ENCODE assay signal across 8 cellular contexts in the genomic region with DNA sequence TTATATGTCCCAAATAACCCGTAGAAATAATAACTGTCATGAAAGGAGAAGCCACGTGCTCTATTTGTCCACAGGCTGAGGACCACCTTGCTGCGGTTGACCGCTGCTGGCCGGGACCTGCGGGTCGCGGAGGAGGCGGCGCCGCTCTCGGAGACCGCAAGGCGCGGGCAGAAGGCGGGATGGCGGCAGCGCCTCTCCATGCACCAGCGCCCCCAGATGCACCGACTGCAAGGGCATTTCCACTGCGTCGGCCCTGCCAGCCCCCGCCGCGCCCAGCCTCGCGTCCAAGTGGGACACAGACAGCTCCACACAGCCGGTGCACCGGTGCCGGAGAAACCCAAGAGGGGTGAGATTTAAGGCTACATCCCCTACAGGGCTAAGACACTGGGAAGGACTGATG. TPM values are rescaled to one million over a fixed set of nuclear protein-coding genes. Genes with fewer than 3 reads are reported as not detected.
DNase-seq lines count a peak whose midpoint lies in the region; ATAC-seq, FAIRE-seq and TF ChIP-seq lines count a peak whose summit lies in the region.

No MANE protein-coding gene starts in this region.

- no peak overlapping the region for H2BK5ac ChIP-seq in H1 (ENCODE audit: low read depth, low read length)

- H2BK15ac ChIP-seq in H1 (ENCODE audit: low read length): no peak overlapping the region

- TF ChIP-seq EP300 in H1 (IDR thresholded peaks at IDR 0.05; ENCODE audit: borderline replicate concordance in 1 of 2, low read depth in 2 of 2, low read length in 2 of 2): no peak

- no peak overlapping the region for H2AK5ac ChIP-seq in H1 (ENCODE audit: low read depth, low read length)

- peak; percentile 24 to 26; a peak in 2 of 4 replicates for TF ChIP-seq RAD21 in H1 (IDR thresholded peaks at IDR 0.05 in 1 of 2, conservative IDR thresholded peaks at IDR 0.05 in 1 of 2; ENCODE audit: low read depth in 2 of 2, low read length in 2 of 2)

- H3K27me3 ChIP-seq in H1 (replicated peaks in 1 of 4; ENCODE audit: control insufficient read depth in 3 of 4, extremely low read depth in 1 of 4, insufficient read depth in 3 of 4, low read length in 3 of 4): no peaks in the 10 kb centered on the region

- peak overlapping the region; percentile 17 to 51 (median 34) for H3K4me3 ChIP-seq in H1 (ENCODE audit: extremely low read depth in 1 of 4, insufficient read depth in 2 of 4, low read depth in 3 of 4, low read length in 4 of 4)

- H2BK12ac ChIP-seq in H1 (ENCODE audit: low read depth, low read length): 0 out of 2 replicates have a peak overlapping the region, but pooled peaks have one; percentile 55

- no peak for ATAC-seq in GM18873 (IDR thresholded peaks at IDR 0.05; ENCODE audit: low FRiP score, unreplicated experiment)

- peak in 1 of 2 experiments; percentile 76; a peak in 2 of 3 replicates for TF ChIP-seq POLR2A in H1 (IDR thresholded peaks at IDR 0.05; ENCODE audit: control extremely low read depth in 1 of 2, low read depth in 2 of 2, low read length in 2 of 2)

- peak overlapping the region; percentile 36 for H3K18ac ChIP-seq in H1 (ENCODE audit: extremely low read depth, low read length)

- H4K8ac ChIP-seq in H1 (ENCODE audit: extremely low read depth, insufficient read depth, low read length): peak overlapping the region; percentile 78; the same call in 1 of the 2 replicates

- peak overlapping the region; percentile 45 for H4K91ac ChIP-seq in H1 (replicated peaks; ENCODE audit: insufficient read length, low read length)

- H3K36me3 ChIP-seq in H1 (ENCODE audit: control insufficient read depth in 2 of 4, insufficient read depth in 4 of 4, low read length in 3 of 4): no peaks in the 10 kb centered on the region

- H3K27ac Mint-ChIP-seq in nephron: no peak overlapping the region

- H3K4me2 ChIP-seq in H1 (ENCODE audit: insufficient read depth in 1 of 2, low read depth in 2 of 2, low read length in 2 of 2): peak overlapping the region; percentile 65 to 67

- H3K4me3 Mint-ChIP-seq in nephron: peak overlapping the region; percentile 24 to 61 (median 33)

- no peak overlapping the region for H3K27ac ChIP-seq in H1 (ENCODE audit: low read depth, low read length)

- no peaks in the 10 kb centered on the region for H3K36me3 Mint-ChIP-seq in nephron (ENCODE audit: low read depth)

- H3K79me2 ChIP-seq in H1 (ENCODE audit: control insufficient read depth in 1 of 2, insufficient read depth in 2 of 2, low read length in 2 of 2): no peaks in the 10 kb centered on the region

- peaks cover 7% of the 10 kb centered on the region; the same call in 1 of the 2 replicates for H3K23me2 ChIP-seq in H1 (ENCODE audit: low read depth, low read length)

- H4K5ac ChIP-seq in H1 (ENCODE audit: insufficient read length, low read depth, low read length): no peak overlapping the region

- POLR2A ChIA-PET in H1 (lab: Charles Lee; ENCODE audit: partially characterized antibody): interaction anchor here (1.1 to 2.2 kb wide), 3 partner anchors 17 to 36 kb away, joined by 4 to 9 read pairs (median 8); no protein-coding TSS in a partner anchor

- no peak overlapping the region for H2BK20ac ChIP-seq in H1 (ENCODE audit: low read length)

- CTCF ChIA-PET in H1 (lab: Charles Lee; ENCODE audit: partially characterized antibody): interaction anchor here (0.6 to 1.3 kb wide), 4 partner anchors 17 to 258 kb away, joined by 3 to 5 read pairs (median 4); no protein-coding TSS in a partner anchor

- TF ChIP-seq CTCF in H1 (IDR thresholded peaks at IDR 0.05; ENCODE audit: control extremely low read depth in 1 of 3, insufficient read depth in 1 of 3, low read depth in 1 of 3, low read length in 3 of 3) (peak; percentile 5 to 35 (median 27); a peak in 3 of 4 replicates), nephron (IDR thresholded peaks at IDR 0.05; ENCODE audit: unreplicated experiment in 3 of 3) (no peak)

- no peaks in the 10 kb centered on the region for H3K4me1 Mint-ChIP-seq in nephron

- H4K20me1 ChIP-seq in H1 (replicated peaks in 1 of 2; ENCODE audit: control insufficient read depth in 1 of 2, insufficient read depth in 2 of 2, low read length in 2 of 2): no peaks in the 10 kb centered on the region

- DNase-seq in NCI-H524 (lab: John Stamatoyannopoulos, UW) (peak; percentile 59 to 79), NCI-H524 treated with DMSO at 0.1 percent for 48 hours (lab: John Stamatoyannopoulos, UW) (no peak), UCSD-AML1 (lab: John Stamatoyannopoulos, UW; ENCODE audit: unreplicated experiment) (peak; percentile 13), H1 (ENCODE audit: low read depth in 1 of 2, low spot score in 2 of 2) (peak; percentile 19 to 77), COR-L47 (lab: John Stamatoyannopoulos, UW) (no peak), NCI-H774 (lab: John Stamatoyannopoulos, UW) (no peak)

- WGBS in H1 (ENCODE audit: extremely low coverage in 1 of 2, insufficient coverage in 1 of 2, insufficient read length in 1 of 2, insufficient replicate concordance in 2 of 2, low coverage in 1 of 2, low lambda C conversion rate in 2 of 2, missing lambda C conversion rate in 1 of 2), 2 experiments: 5% methylated on average over 30 of the region's 30 CpGs; no CpG with 5 or more reads in 1 of the 2 experiments

- H3K9ac ChIP-seq in H1 (replicated peaks in 1 of 4; ENCODE audit: extremely low read depth in 1 of 4, low read depth in 3 of 4, low read length in 3 of 4): peak overlapping the region; percentile 46 to 70 (median 65); a peak in 6 of 7 replicates

- H3K4me1 ChIP-seq in H1 (replicated peaks in 1 of 4; ENCODE audit: control insufficient read depth in 3 of 4, insufficient read depth in 4 of 4, low read length in 3 of 4): peaks cover 0 to 3% (median 2%) of the 10 kb centered on the region in 4 experiments; a peak in 1 of 7 replicates

- H2BK120ac ChIP-seq in H1 (replicated peaks; ENCODE audit: low read depth, low read length): no peak overlapping the region

- H3K56ac ChIP-seq in H1 (replicated peaks; ENCODE audit: insufficient read length, low read depth, low read length): no peak overlapping the region

- H3K27me3 Mint-ChIP-seq in nephron (ENCODE audit: low read depth): peaks cover 13% of the 10 kb centered on the region

- H3K14ac ChIP-seq in H1 (ENCODE audit: insufficient read length): no peak overlapping the region

- FAIRE-seq in H1 (lab: Jason Lieb, UNC): no peak

- H2AFZ ChIP-seq in H1 (ENCODE audit: low read length): peak overlapping the region; percentile 94

- no peaks in the 10 kb centered on the region for H3K9me3 ChIP-seq in H1 (ENCODE audit: insufficient read depth in 2 of 2, low read depth in 1 of 2, low read length in 1 of 2)

- H3K23ac ChIP-seq in H1 (ENCODE audit: insufficient read length): no peak overlapping the region

- no peaks in the 10 kb centered on the region for H3K79me1 ChIP-seq in H1 (ENCODE audit: low read depth, low read length)

- H3K4ac ChIP-seq in H1 (replicated peaks; ENCODE audit: insufficient read length, low read depth, low read length): no peak overlapping the region

- no peaks in the 10 kb centered on the region for H3K9me3 Mint-ChIP-seq in nephron

TF ChIP-seq in H1, 55 proteins besides CTCF, POLR2A, EP300 and RAD21 (continues in another document):
- peak; percentile 66; the same call in 1 of the 2 replicates for TF ChIP-seq TAF1 (IDR thresholded peaks at IDR 0.05; ENCODE audit: low read depth, low read length)
- TF ChIP-seq RNF2 (IDR thresholded peaks at IDR 0.05; ENCODE audit: borderline replicate concordance, low read depth, low read length, missing control alignments, poor library complexity, severe bottlenecking): no peak
- TF ChIP-seq ASH2L (IDR thresholded peaks at IDR 0.05; ENCODE audit: low read length): peak; percentile 24
- TF ChIP-seq POLR2AphosphoS5 (IDR thresholded peaks at IDR 0.05; ENCODE audit: low read depth, low read length): peak; percentile 66; the same call in 1 of the 2 replicates
- TF ChIP-seq, protein P1, sequence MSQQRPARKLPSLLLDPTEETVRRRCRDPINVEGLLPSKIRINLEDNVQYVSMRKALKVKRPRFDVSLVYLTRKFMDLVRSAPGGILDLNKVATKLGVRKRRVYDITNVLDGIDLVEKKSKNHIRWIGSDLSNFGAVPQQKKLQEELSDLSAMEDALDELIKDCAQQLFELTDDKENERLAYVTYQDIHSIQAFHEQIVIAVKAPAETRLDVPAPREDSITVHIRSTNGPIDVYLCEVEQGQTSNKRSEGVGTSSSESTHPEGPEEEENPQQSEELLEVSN (IDR thresholded peaks at IDR 0.05): peak; percentile 50; the same call in 1 of the 2 replicates
- TF ChIP-seq, protein P2, sequence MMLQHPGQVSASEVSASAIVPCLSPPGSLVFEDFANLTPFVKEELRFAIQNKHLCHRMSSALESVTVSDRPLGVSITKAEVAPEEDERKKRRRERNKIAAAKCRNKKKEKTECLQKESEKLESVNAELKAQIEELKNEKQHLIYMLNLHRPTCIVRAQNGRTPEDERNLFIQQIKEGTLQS (IDR thresholded peaks at IDR 0.05; ENCODE audit: insufficient read depth, low read depth, low read length): no peak
- TF ChIP-seq KDM4A (IDR thresholded peaks at IDR 0.05; ENCODE audit: low read depth, low read length, severe bottlenecking): peak; percentile 32
- 0 out of 4 replicates have a peak, but pooled peaks of 1 of the 2 experiments have one; percentile 37 for TF ChIP-seq SIN3A (conservative IDR thresholded peaks at IDR 0.05 in 1 of 2, IDR thresholded peaks at IDR 0.05 in 1 of 2; ENCODE audit: low read depth in 1 of 2, low read length in 2 of 2)

RNA-seq across cellular contexts. Expression of gene RPGRIP1, which starts 21.0 kb away (rescaled TPM):
- total RNA-seq in H1 (2021; fragmentation: NEBNext Ultra II Directional; extraction: Animal tissue kit (Norgen Biotek cat#: 25700)): 0.63 and 0.65 TPM in 2 replicates
- polyA plus RNA-seq in H1 (2011; rRNA removed): 0.35 and 0.36 TPM in 2 replicates
- polyA plus RNA-seq in H1 (2011; cell fraction: cytosol; rRNA removed): 0.72 TPM
- 2.9 TPM for polyA plus RNA-seq in H1 (2011; cell fraction: nucleus; rRNA removed)
- polyA plus RNA-seq in H1 (2012, experiment 1 of 2): 0.42 to 1.3 TPM (median 0.80 TPM) in 4 replicates
- not detected for polyA plus RNA-seq in H1 (2012, experiment 2 of 2)
- 0.41 TPM for polyA plus RNA-seq in H1 (2013, experiment 1 of 2)
- polyA plus RNA-seq in H1 (2013, experiment 2 of 2): 0.57 TPM
- 0.39 and 0.73 TPM in 2 replicates for polyA minus RNA-seq in H1 (2011; rRNA and poly(A)+ RNA removed)
- polyA minus RNA-seq in H1 (2011; cell fraction: cytosol; rRNA and poly(A)+ RNA removed): 0.66 TPM
- polyA minus RNA-seq in H1 (2011; cell fraction: nucleus; rRNA and poly(A)+ RNA removed): 1.4 TPM

RNA-seq across cellular contexts. Expression of gene HNRNPC, which starts 31.6 kb away (rescaled TPM):
- total RNA-seq in H1 (2021; fragmentation: NEBNext Ultra II Directional; extraction: Animal tissue kit (Norgen Biotek cat#: 25700)): 1,203 and 1,207 TPM in 2 replicates
- polyA plus RNA-seq in H1 (2011; rRNA removed): 517 and 781 TPM in 2 replicates
- 991 TPM for polyA plus RNA-seq in H1 (2011; cell fraction: cytosol; rRNA removed)
- 525 TPM for polyA plus RNA-seq in H1 (2011; cell fraction: nucleus; rRNA removed)
- 1,009 to 1,132 TPM (median 1,111 TPM) in 4 replicates for polyA plus RNA-seq in H1 (2012, experiment 1 of 2)
- polyA plus RNA-seq in H1 (2012, experiment 2 of 2): 778 TPM
- 1,012 TPM for polyA plus RNA-seq in H1 (2013, experiment 1 of 2)
- 1,024 TPM for polyA plus RNA-seq in H1 (2013, experiment 2 of 2)
- polyA minus RNA-seq in H1 (2011; rRNA and poly(A)+ RNA removed): 1,077 and 1,234 TPM in 2 replicates
- 399 TPM for polyA minus RNA-seq in H1 (2011; cell fraction: cytosol; rRNA and poly(A)+ RNA removed)
- 779 TPM for polyA minus RNA-seq in H1 (2011; cell fraction: nucleus; rRNA and poly(A)+ RNA removed)

Comparison
In these comparisons a context has a peak if more than half of its experiments do, and no peak if none do; other contexts are left out.
1. DNase-seq: peak in NCI-H524 (2 of 2), UCSD-AML1 (single experiment) and H1 (2 of 2); none in NCI-H524 treated with DMSO at 0.1 percent for 48 hours (single experiment), COR-L47 (single experiment) and NCI-H774 (single experiment).
2. CTCF ChIP-seq: peak in H1 (3 of 3); none in nephron (0 of 3).